31 cellular contexts compared by ENCODE assay signal in the genomic region with DNA sequence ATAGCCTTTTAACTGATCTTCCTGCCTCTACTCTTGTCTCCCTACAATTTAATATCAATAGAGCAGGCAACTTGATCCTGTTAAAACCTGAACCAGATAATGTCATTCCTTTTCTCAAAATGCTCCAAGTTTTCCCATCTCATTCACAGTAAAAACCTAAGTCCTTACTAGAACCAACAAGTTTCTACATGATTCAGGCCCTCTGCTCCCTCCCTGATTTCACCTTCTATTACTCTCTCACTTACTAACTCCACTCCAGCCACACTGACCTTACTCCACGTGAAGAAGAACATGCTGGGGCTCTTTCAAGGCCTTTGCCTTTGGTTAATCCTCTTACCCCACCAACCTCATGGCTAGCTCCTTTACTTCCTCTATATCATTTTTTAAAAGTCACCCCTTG.
"Had no signal": no experiment of that assay in that cellular context is flagged by ENCODE, and none has a peak within 500 bp of the region (broad histone marks: within the 10 kb centered on the region; RNA-seq: fewer than 3 reads in every experiment).

No MANE protein-coding gene starts in this region.

- DNase-seq: colonic mucosa; effector CD8-positive, alpha-beta T cell; endodermal cell; foreskin melanocyte; head of caudate nucleus; kidney; mesenchymal stem cell; mucosa of descending colon; naive B cell; stimulated activated CD4-positive, alpha-beta T cell treated with anti-CD3 and anti-CD28 coated beads, Interleukin-12 subunit alpha, Interleukin-12 subunit beta, amount 100 ng/mL, for 4 hours; stimulated activated CD4-positive, alpha-beta T cell treated with anti-CD3 and anti-CD28 coated beads, Interleukin-1b, Interleukin-23, amount 100 ng/mL, for 48 hours; stimulated activated CD4-positive, alpha-beta T cell treated with anti-CD3 and anti-CD28 coated beads, Interleukin-4, amount 100 ng/mL, for 1 hour; stimulated activated CD8-positive, alpha-beta memory T cell treated with anti-CD3 and anti-CD28 coated beads, Interleukin-4, amount 100 ng/mL, for 48 hours; stimulated activated naive CD4-positive, alpha-beta T cell; stimulated activated naive CD8-positive, alpha-beta T cell treated with anti-CD3 and anti-CD28 coated beads, Interleukin-15, amount 100 ng/mL, for 72 hours; transverse colon; upper lobe of right lung; uterus had no signal

- H3K4me2 ChIP-seq: neural progenitor cell, smooth muscle cell had no signal

- H3K4me3 ChIP-seq: colonic mucosa, esophagus muscularis mucosa, lung, mucosa of descending colon, neural progenitor cell, prostate gland, right atrium auricular region, smooth muscle cell, suprapubic skin, transverse colon, upper lobe of right lung, uterus had no signal

- H3K27me3 ChIP-seq: colonic mucosa, esophagus muscularis mucosa, right atrium auricular region, suprapubic skin, transverse colon, upper lobe of right lung, uterus had no signal

- H3K27ac Mint-ChIP-seq: dendritic cell treated with granulocyte-macrophage colony-stimulating factor and Interleukin-4, amounts not matched to agents 40 ng/mL and 50 ng/mL, for 4 days; endodermal cell; mesothelial cell of epicardium; natural killer cell treated with Interleukin-12 subunit alpha and Interleukin-12 subunit beta and Interleukin-15 and Interleukin-18, amount 100 ng/mL, for 72 hours; neural progenitor cell; stimulated activated naive CD8-positive, alpha-beta T cell treated with anti-CD3 and anti-CD28 coated beads, Interleukin-15, amount 100 ng/mL, for 72 hours had no signal

- H3K36me3 ChIP-seq: colonic mucosa, neural progenitor cell, prostate gland, transverse colon, uterus had no signal

- H3K4me1 ChIP-seq: colonic mucosa, neural progenitor cell, parathyroid adenoma, prostate gland, right atrium auricular region, suprapubic skin, transverse colon, upper lobe of right lung, uterus had no signal

- H3K9ac ChIP-seq: neural progenitor cell, parathyroid adenoma had no signal

- H3K4me1 Mint-ChIP-seq: mesothelial cell of epicardium; stimulated activated naive CD8-positive, alpha-beta T cell treated with anti-CD3 and anti-CD28 coated beads, Interleukin-15, amount 100 ng/mL, for 72 hours had no signal

- H3K9me3 ChIP-seq: colonic mucosa, esophagus muscularis mucosa, mucosa of descending colon, prostate gland, right atrium auricular region, suprapubic skin, transverse colon, upper lobe of right lung, uterus had no signal

- H2AFZ ChIP-seq: neural progenitor cell, parathyroid adenoma had no signal

- H3K27ac ChIP-seq: colonic mucosa, esophagus muscularis mucosa, neural progenitor cell, parathyroid adenoma, prostate gland, right atrium auricular region, suprapubic skin, transverse colon, upper lobe of right lung, uterus had no signal

- H3K27me3 Mint-ChIP-seq: dendritic cell treated with granulocyte-macrophage colony-stimulating factor and Interleukin-4, amounts not matched to agents 40 ng/mL and 50 ng/mL, for 4 days; naive B cell; natural killer cell treated with Interleukin-12 subunit alpha and Interleukin-12 subunit beta and Interleukin-15 and Interleukin-18, amount 100 ng/mL, for 72 hours; stimulated activated naive CD8-positive, alpha-beta T cell treated with anti-CD3 and anti-CD28 coated beads, Interleukin-15, amount 100 ng/mL, for 72 hours had no signal

- ATAC-seq: left lobe of liver; mucosa of descending colon; natural killer cell treated with Interleukin-12 subunit alpha and Interleukin-12 subunit beta and Interleukin-15 and Interleukin-18, amount 100 ng/mL, for 72 hours; sciatic nerve; stimulated activated naive CD8-positive, alpha-beta T cell treated with anti-CD3 and anti-CD28 coated beads, Interleukin-15, amount 100 ng/mL, for 72 hours; upper lobe of right lung had no signal

- H3K9me3 Mint-ChIP-seq: dendritic cell treated with granulocyte-macrophage colony-stimulating factor and Interleukin-4, amounts not matched to agents 40 ng/mL and 50 ng/mL, for 4 days; naive B cell; natural killer cell treated with Interleukin-12 subunit alpha and Interleukin-12 subunit beta and Interleukin-15 and Interleukin-18, amount 100 ng/mL, for 72 hours; neural progenitor cell; stimulated activated naive CD8-positive, alpha-beta T cell treated with anti-CD3 and anti-CD28 coated beads, Interleukin-15, amount 100 ng/mL, for 72 hours had no signal

- H3K79me2 ChIP-seq: parathyroid adenoma had no signal

- H3K4me3 Mint-ChIP-seq: dendritic cell treated with granulocyte-macrophage colony-stimulating factor and Interleukin-4, amounts not matched to agents 40 ng/mL and 50 ng/mL, for 4 days; endodermal cell; mesothelial cell of epicardium; naive B cell; natural killer cell treated with Interleukin-12 subunit alpha and Interleukin-12 subunit beta and Interleukin-15 and Interleukin-18, amount 100 ng/mL, for 72 hours; neural progenitor cell; stimulated activated naive CD8-positive, alpha-beta T cell treated with anti-CD3 and anti-CD28 coated beads, Interleukin-15, amount 100 ng/mL, for 72 hours had no signal
